ENCODE assay signal across 19 cellular contexts in genomic region chr1:213286235-213286634, GRCh38.
DNase-seq lines count a peak whose midpoint lies in the region; ATAC-seq and TF ChIP-seq lines count a peak whose summit lies in the region.
"Had no signal": no experiment of that assay in that cellular context is flagged by ENCODE, and none has a peak within 500 bp of the region (broad histone marks: within the 10 kb centered on the region; RNA-seq: fewer than 3 reads in every experiment).

No MANE protein-coding gene starts in this region.

- ATAC-seq in gastrocnemius medialis (no peak), HG03139 (IDR thresholded peaks at IDR 0.05; ENCODE audit: unreplicated experiment) (no peak)
- ATAC-seq in naive thymus-derived CD8-positive, alpha-beta T cell: no peak
- ATAC-seq: Right ventricle myocardium inferior had no signal

- DNase-seq in Calu3: no peak
- DNase-seq in HFF-Myc (ENCODE audit: extremely low read depth, low read depth): no peak
- DNase-seq in glutamatergic neuron: no peak
- DNase-seq in gastrocnemius medialis: no peak
- no peak for DNase-seq in NCI-H2227 (lab: John Stamatoyannopoulos, UW; ENCODE audit: unreplicated experiment)
- no peak for DNase-seq in naive thymus-derived CD8-positive, alpha-beta T cell
- DNase-seq: activated CD4-positive, alpha-beta T cell treated with anti-CD3 and anti-CD28 coated beads, Interleukin-2, amount 10 ng/mL, durations not matched to agents 7 days and 5 days; activated T-cell treated with anti-CD3 and anti-CD28 coated beads, Interleukin-2, amount 50 U/mL, for 24 hours; midbrain; nucleus accumbens; stimulated activated naive CD4-positive, alpha-beta T cell treated with Interleukin-2 at 50 U/mL for 16 hours; T1000 had no signal

- H3K27ac Mint-ChIP-seq in Calu3 (ENCODE audit: unreplicated experiment): no peak overlapping the region
- no peak overlapping the region for H3K27ac Mint-ChIP-seq in glutamatergic neuron (ENCODE audit: unreplicated experiment)
- H3K27ac Mint-ChIP-seq in naive thymus-derived CD8-positive, alpha-beta T cell: no peak overlapping the region
- H3K27ac Mint-ChIP-seq: activated CD4-positive, alpha-beta T cell treated with anti-CD3 and anti-CD28 coated beads, Interleukin-2, amount 10 ng/mL, durations not matched to agents 7 days and 5 days; activated naive CD8-positive, alpha-beta T cell; activated T-cell treated with anti-CD3 and anti-CD28 coated beads, Interleukin-2, amount 50 U/mL, for 24 hours had no signal

- no peak overlapping the region for H3K27ac ChIP-seq in gastrocnemius medialis
- H3K27ac ChIP-seq: BLaER1, skin epidermis, vagina had no signal

- TF ChIP-seq CTCF in Calu3 (IDR thresholded peaks at IDR 0.05; ENCODE audit: unreplicated experiment): peak; percentile 23
- peak; percentile 13 for TF ChIP-seq CTCF in HFF-Myc (IDR thresholded peaks at IDR 0.05; ENCODE audit: low read depth, low read length, missing control alignments)
- TF ChIP-seq CTCF in WI38 (IDR thresholded peaks at IDR 0.05; ENCODE audit: low read depth, low read length): peak; percentile 17; the same call in 1 of the 2 replicates
- peak; percentile 27 for TF ChIP-seq CTCF in glutamatergic neuron (IDR thresholded peaks at IDR 0.05; ENCODE audit: partially characterized antibody, unreplicated experiment)
- no peak for TF ChIP-seq CTCF in gastrocnemius medialis (IDR thresholded peaks at IDR 0.05 in 4 of 5, conservative IDR thresholded peaks at IDR 0.05 in 1 of 5)

- H3K27me3 ChIP-seq in gastrocnemius medialis: no peaks in the 10 kb centered on the region
- H3K27me3 ChIP-seq: BLaER1, vagina had no signal

- POLR2A ChIA-PET in naive thymus-derived CD8-positive, alpha-beta T cell (lab: Charles Lee): no interaction called here

- TF ChIP-seq POLR2A in gastrocnemius medialis (IDR thresholded peaks at IDR 0.05): no peak

- peaks cover 2% of the 10 kb centered on the region for H3K9me3 Mint-ChIP-seq in Calu3 (ENCODE audit: low read depth, unreplicated experiment)
- no peaks in the 10 kb centered on the region for H3K9me3 Mint-ChIP-seq in glutamatergic neuron (ENCODE audit: unreplicated experiment)
- H3K9me3 Mint-ChIP-seq in naive thymus-derived CD8-positive, alpha-beta T cell: peaks cover 0 to 20% (median 11%) of the 10 kb centered on the region in 9 donors
- H3K9me3 Mint-ChIP-seq: activated CD4-positive, alpha-beta T cell treated with anti-CD3 and anti-CD28 coated beads, Interleukin-2, amount 10 ng/mL, durations not matched to agents 7 days and 5 days had no signal

- no peaks in the 10 kb centered on the region for H3K9me3 ChIP-seq in gastrocnemius medialis
- H3K9me3 ChIP-seq: vagina had no signal

- H3K4me1 ChIP-seq in gastrocnemius medialis: no peaks in the 10 kb centered on the region
- H3K4me1 ChIP-seq: BLaER1, vagina had no signal

- H3K36me3 Mint-ChIP-seq in Calu3 (ENCODE audit: insufficient read depth, unreplicated experiment): peaks cover 4% of the 10 kb centered on the region
- no peaks in the 10 kb centered on the region for H3K36me3 Mint-ChIP-seq in glutamatergic neuron (ENCODE audit: unreplicated experiment)
- H3K36me3 Mint-ChIP-seq in naive thymus-derived CD8-positive, alpha-beta T cell: peaks cover 4 to 12% (median 5%) of the 10 kb centered on the region in 3 donors

- H3K4me1 Mint-ChIP-seq in Calu3 (ENCODE audit: low read depth, unreplicated experiment) (no peaks in the 10 kb centered on the region), glutamatergic neuron (ENCODE audit: low read depth, unreplicated experiment) (peaks cover 5% of the 10 kb centered on the region)
- H3K4me1 Mint-ChIP-seq in naive thymus-derived CD8-positive, alpha-beta T cell: no peaks in the 10 kb centered on the region
- H3K4me1 Mint-ChIP-seq: activated CD4-positive, alpha-beta T cell treated with anti-CD3 and anti-CD28 coated beads, Interleukin-2, amount 10 ng/mL, durations not matched to agents 7 days and 5 days had no signal

- BruUV-seq in Calu3 (replicated peaks; lab: Mats Ljungman, UMichigan): no TSS peak

- H3K4me3 ChIP-seq in HFF-Myc (replicated peaks; ENCODE audit: low read depth, low read length): no peak overlapping the region
- H3K4me3 ChIP-seq in WI38 (ENCODE audit: low read depth, low read length): no peak overlapping the region
- no peak overlapping the region for H3K4me3 ChIP-seq in gastrocnemius medialis
- H3K4me3 ChIP-seq: BLaER1, skin epidermis, vagina had no signal

- CTCF ChIA-PET in Calu3 (lab: Charles Lee): no interaction called here

- no peaks in the 10 kb centered on the region for H3K36me3 ChIP-seq in gastrocnemius medialis
- H3K36me3 ChIP-seq: BLaER1, vagina had no signal

- in situ Hi-C loops in gastrocnemius medialis (cut with MboI; ENCODE audit: low sequenced_read_pairs in 4 of 4): no loop called here

- H3K27me3 Mint-ChIP-seq in Calu3 (ENCODE audit: unreplicated experiment) (no peaks in the 10 kb centered on the region), glutamatergic neuron (ENCODE audit: unreplicated experiment) (peaks cover 2% of the 10 kb centered on the region)
- H3K27me3 Mint-ChIP-seq in naive thymus-derived CD8-positive, alpha-beta T cell: peaks cover 0 to 1% (median 0%) of the 10 kb centered on the region in 5 donors
- H3K27me3 Mint-ChIP-seq: activated CD4-positive, alpha-beta T cell treated with anti-CD3 and anti-CD28 coated beads, Interleukin-2, amount 10 ng/mL, durations not matched to agents 7 days and 5 days; activated naive CD8-positive, alpha-beta T cell; activated T-cell treated with anti-CD3 and anti-CD28 coated beads, Interleukin-2, amount 50 U/mL, for 24 hours had no signal

- intact Hi-C loops in Calu3 (cut with micrococcal nuclease; ENCODE audit: unreplicated experiment) (no loop called here), gastrocnemius medialis (cut with DNase I; ENCODE audit: low total_unique reads) (no loop called here)

- no peak overlapping the region for H3K4me3 Mint-ChIP-seq in Calu3 (ENCODE audit: low read depth, unreplicated experiment)
- no peak overlapping the region for H3K4me3 Mint-ChIP-seq in glutamatergic neuron (ENCODE audit: unreplicated experiment)
- H3K4me3 Mint-ChIP-seq in naive thymus-derived CD8-positive, alpha-beta T cell: no peak overlapping the region
- H3K4me3 Mint-ChIP-seq: activated CD4-positive, alpha-beta T cell treated with anti-CD3 and anti-CD28 coated beads, Interleukin-2, amount 10 ng/mL, durations not matched to agents 7 days and 5 days; activated naive CD8-positive, alpha-beta T cell; activated T-cell treated with anti-CD3 and anti-CD28 coated beads, Interleukin-2, amount 50 U/mL, for 24 hours had no signal

Comparison
In these comparisons a context has a peak if more than half of its experiments do, and no peak if none do; other contexts are left out.
1. CTCF ChIP-seq: peak in Calu3 (single experiment), HFF-Myc (single experiment), WI38 (single experiment) and glutamatergic neuron (single experiment); none in gastrocnemius medialis (0 of 5).